Comparison of ENCODE assay signal across 1 cellular context in the genomic region with DNA sequence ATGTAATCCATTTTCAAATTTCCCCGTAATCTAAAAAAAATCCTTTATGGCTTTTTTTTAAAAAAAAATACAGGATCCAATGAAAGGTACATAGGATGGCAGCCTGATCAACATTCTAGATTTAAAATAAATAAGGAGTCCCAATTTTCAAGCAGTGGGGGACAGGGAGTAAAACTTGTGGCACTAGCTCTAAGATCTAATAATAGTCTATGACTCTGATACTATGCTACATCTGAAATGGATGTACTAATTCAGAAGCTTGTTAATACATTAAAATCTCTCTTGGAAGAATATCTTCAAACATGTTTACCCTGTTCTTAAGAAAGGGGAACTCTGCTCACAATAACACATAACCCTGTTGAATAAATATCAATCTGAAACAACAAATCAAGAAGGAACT.
TF ChIP-seq lines count a peak whose summit lies in the region.

No MANE protein-coding gene starts in this region.

TF ChIP-seq in GM12878, 131 proteins besides CTCF, POLR2A, EP300 and RAD21:
- TF ChIP-seq PML (IDR thresholded peaks at IDR 0.05; ENCODE audit: low read length) (0 out of 2 replicates have a peak, but pooled peaks have one; percentile 19), RAD51 (IDR thresholded peaks at IDR 0.05) (no peak)
